Comparison of ENCODE assay signal across 8 cellular contexts in genomic region chr16:4415538-4416199, GRCh38. TPM values are rescaled to one million over a fixed set of nuclear protein-coding genes. Genes with fewer than 3 reads are reported as not detected.
A peak's percentile ranks its signal among the peaks of the same experiment; 100 is the strongest.
DNase-seq lines count a peak whose midpoint lies in the region; ATAC-seq and TF ChIP-seq lines count a peak whose summit lies in the region.

No MANE protein-coding gene starts in this region.

- peak overlapping the region; percentile 84 for H3K27ac ChIP-seq in duodenal mucosa (ENCODE audit: low read depth, low read length)

- H3K36me3 ChIP-seq in duodenal mucosa (ENCODE audit: control insufficient read depth in 1 of 2, insufficient read depth in 2 of 2, low read length in 2 of 2), result peaks cover 13 to 24% of the 10 kb centered on the region in 2 donors

- H3K4me3 ChIP-seq in LNCaP clone FGC (ENCODE audit: low read depth, low read length), result peak overlapping the region; percentile 74
- H3K4me3 ChIP-seq in duodenal mucosa (ENCODE audit: low read depth in 1 of 2, low read length in 2 of 2), result peak overlapping the region; percentile 82 to 89

- H3K27me3 ChIP-seq in duodenal mucosa (ENCODE audit: control insufficient read depth in 1 of 2, insufficient read depth in 2 of 2, low read length in 2 of 2), result no peaks in the 10 kb centered on the region

- H3K4me1 ChIP-seq in duodenal mucosa (ENCODE audit: control insufficient read depth in 1 of 2, insufficient read depth in 2 of 2, low read length in 2 of 2), result peaks cover 16 to 33% of the 10 kb centered on the region in 2 donors

- no peaks in the 10 kb centered on the region for H3K9me3 ChIP-seq in duodenal mucosa (ENCODE audit: control insufficient read depth in 1 of 2, low read length in 2 of 2)

- H3K9ac ChIP-seq in duodenal mucosa (ENCODE audit: low read depth in 1 of 2, low read length in 2 of 2), result peak overlapping the region; percentile 38 to 69

- TF ChIP-seq CTCF in LNCaP clone FGC (IDR thresholded peaks at IDR 0.05; ENCODE audit: control insufficient read depth, extremely low read depth, insufficient read depth), result no peak

- DNase-seq in NCI-H748 (lab: John Stamatoyannopoulos, UW; ENCODE audit: unreplicated experiment), result peak; percentile 21
- DNase-seq in NCI-H748 treated with DMSO at 0.1 percent for 48 hours (lab: John Stamatoyannopoulos, UW), result no peak
- no peak for DNase-seq in LNCaP clone FGC (ENCODE audit: low read depth)
- DNase-seq in activated CD4-positive, alpha-beta T cell treated with anti-CD3 and anti-CD28 coated beads, Interleukin-2, amount 50 U/mL, for 48 hours, result peak; percentile 64 to 68
- peak; percentile 36 to 42 for DNase-seq in lung microvascular endothelial cell (ENCODE audit: low read depth in 2 of 2)
- DNase-seq in stimulated activated CD8-positive, alpha-beta memory T cell treated with anti-CD3 and anti-CD28 coated beads, Interleukin-4, amount 100 ng/mL, for 24 hours (ENCODE audit: low read depth), result peak; percentile 34

- no peak for ATAC-seq in HG02870 (IDR thresholded peaks at IDR 0.05; ENCODE audit: unreplicated experiment)

RNA-seq across cellular contexts. Expression of gene CORO7, which starts 0.7 kb away (rescaled TPM):
- total RNA-seq in lung microvascular endothelial cell, result 23.8 and 34.9 TPM in 2 replicates

RNA-seq across cellular contexts. Expression of gene DNAJA3, which starts 10.0 kb away (rescaled TPM):
- 26.8 and 37.9 TPM in 2 replicates for total RNA-seq in lung microvascular endothelial cell

RNA-seq across cellular contexts. Expression of gene VASN, which starts 44.0 kb away (rescaled TPM):
- 0.44 and 1.6 TPM in 2 replicates for total RNA-seq in lung microvascular endothelial cell

RNA-seq across cellular contexts. Expression of gene NMRAL1, which starts 58.8 kb away (rescaled TPM):
- total RNA-seq in lung microvascular endothelial cell, result 53.4 and 55.6 TPM in 2 replicates

Comparison
In these comparisons a context has a peak if more than half of its experiments do, and no peak if none do; other contexts are left out.
1. DNase-seq: peak in NCI-H748 (single experiment), activated CD4-positive, alpha-beta T cell treated with anti-CD3 and anti-CD28 coated beads, Interleukin-2, amount 50 U/mL, for 48 hours (2 of 2), lung microvascular endothelial cell (2 of 2) and stimulated activated CD8-positive, alpha-beta memory T cell treated with anti-CD3 and anti-CD28 coated beads, Interleukin-4, amount 100 ng/mL, for 24 hours (single experiment); none in NCI-H748 treated with DMSO at 0.1 percent for 48 hours (single experiment) and LNCaP clone FGC (single experiment).